In genomic region chr13:41610426-41610825, GRCh38 we compare ENCODE assay signal across 11 cellular contexts.
DNase-seq lines count a peak whose midpoint lies in the region; ATAC-seq and TF ChIP-seq lines count a peak whose summit lies in the region.
"Had no signal": no experiment of that assay in that cellular context is flagged by ENCODE, and none has a peak within 500 bp of the region (broad histone marks: within the 10 kb centered on the region; RNA-seq: fewer than 3 reads in every experiment).

No MANE protein-coding gene starts in this region.

- POLR2A ChIA-PET in GM10248 (lab: Yijun Ruan, JAX), result no interaction called here

- DNase-seq in COLO668 (lab: John Stamatoyannopoulos, UW; ENCODE audit: unreplicated experiment), result peak; percentile 90
- peak; percentile 3 for DNase-seq in NCI-H146 treated with DMSO at 0.1 percent for 48 hours (lab: John Stamatoyannopoulos, UW; ENCODE audit: unreplicated experiment)
- DNase-seq in dedifferentiated amniotic fluid mesenchymal stem cell (ENCODE audit: extremely low spot score), result peak; percentile 50
- no peak for DNase-seq in GM10248 (ENCODE audit: extremely low spot score)
- DNase-seq in activated T-cell treated with anti-CD3 and anti-CD28 coated beads, Interleukin-2, amount 50 U/mL, for 72 hours, result no peak
- no peak for DNase-seq in mesenteric fat pad (ENCODE audit: low spot score)
- DNase-seq: activated CD4-positive, alpha-beta T cell treated with anti-CD3 and anti-CD28 coated beads, Interleukin-2, amount 50 U/mL, for 4 hours; stimulated activated CD4-positive, alpha-beta T cell treated with anti-CD3 and anti-CD28 coated beads, Interleukin-4, amount 100 ng/mL, for 1 hour had no signal

- no peak overlapping the region for H3K4me3 Mint-ChIP-seq in nephron
- H3K4me3 Mint-ChIP-seq in activated T-cell treated with anti-CD3 and anti-CD28 coated beads, Interleukin-2, amount 50 U/mL, for 72 hours, result no peak overlapping the region

- peaks cover 41% of the 10 kb centered on the region for H3K36me3 Mint-ChIP-seq in nephron (ENCODE audit: low read depth)
- H3K36me3 Mint-ChIP-seq in activated T-cell treated with anti-CD3 and anti-CD28 coated beads, Interleukin-2, amount 50 U/mL, for 72 hours (ENCODE audit: insufficient read depth in 2 of 2), result peaks cover 7 to 14% of the 10 kb centered on the region in 2 donors

- no peak for TF ChIP-seq CTCF in nephron (IDR thresholded peaks at IDR 0.05; ENCODE audit: unreplicated experiment in 3 of 3)
- no peak for TF ChIP-seq CTCF in GM10248 (IDR thresholded peaks at IDR 0.05; ENCODE audit: control extremely low read depth, extremely low read depth, low read depth, missing control alignments)

- no peaks in the 10 kb centered on the region for H3K9me3 Mint-ChIP-seq in nephron
- H3K9me3 Mint-ChIP-seq in activated T-cell treated with anti-CD3 and anti-CD28 coated beads, Interleukin-2, amount 50 U/mL, for 72 hours, result no peaks in the 10 kb centered on the region

- H3K4me1 Mint-ChIP-seq in nephron, result peaks cover 54% of the 10 kb centered on the region
- H3K4me1 Mint-ChIP-seq in activated T-cell treated with anti-CD3 and anti-CD28 coated beads, Interleukin-2, amount 50 U/mL, for 72 hours (ENCODE audit: low read depth), result no peaks in the 10 kb centered on the region

- CTCF ChIA-PET in GM10248 (lab: Yijun Ruan, JAX), result no interaction called here

- no peaks in the 10 kb centered on the region for H3K27me3 Mint-ChIP-seq in nephron (ENCODE audit: low read depth)
- H3K27me3 Mint-ChIP-seq in activated T-cell treated with anti-CD3 and anti-CD28 coated beads, Interleukin-2, amount 50 U/mL, for 72 hours (ENCODE audit: low read depth), result no peaks in the 10 kb centered on the region

- no peak for ATAC-seq in activated T-cell treated with anti-CD3 and anti-CD28 coated beads, Interleukin-2, amount 50 U/mL, for 72 hours (replicated peaks in 1 of 2)
- no peak for ATAC-seq in HG02642 (IDR thresholded peaks at IDR 0.05; ENCODE audit: poor library complexity, unreplicated experiment)
- ATAC-seq: Panc1 had no signal

- peak overlapping the region in 2 of 3 experiments; percentile 49 to 50 for H3K27ac Mint-ChIP-seq in nephron
- no peak overlapping the region for H3K27ac Mint-ChIP-seq in activated T-cell treated with anti-CD3 and anti-CD28 coated beads, Interleukin-2, amount 50 U/mL, for 72 hours

Comparison
In these comparisons a context has a peak if more than half of its experiments do, and no peak if none do; other contexts are left out.
1. DNase-seq: peak in COLO668 (single experiment), NCI-H146 treated with DMSO at 0.1 percent for 48 hours (single experiment) and dedifferentiated amniotic fluid mesenchymal stem cell (single experiment); none in GM10248 (single experiment), activated T-cell treated with anti-CD3 and anti-CD28 coated beads, Interleukin-2, amount 50 U/mL, for 72 hours (0 of 2) and mesenteric fat pad (single experiment).